1 cellular context compared by ENCODE assay signal in genomic region chr5:128380324-128380723, GRCh38.
TF ChIP-seq lines count a peak whose summit lies in the region.

No MANE protein-coding gene starts in this region.

TF ChIP-seq in GM23338, 12 proteins besides CTCF, POLR2A, EP300 and RAD21 (continued from another document):
- TF ChIP-seq ZNF331 (CRISPR knock-in tag; IDR thresholded peaks at IDR 0.05; ENCODE audit: low read depth) (no peak), POLR2AphosphoS5 (IDR thresholded peaks at IDR 0.05; ENCODE audit: low read depth) (no peak), REST (IDR thresholded peaks at IDR 0.05; ENCODE audit: unreplicated experiment) (no peak)
